22 cellular contexts compared by ENCODE assay signal in the genomic region with DNA sequence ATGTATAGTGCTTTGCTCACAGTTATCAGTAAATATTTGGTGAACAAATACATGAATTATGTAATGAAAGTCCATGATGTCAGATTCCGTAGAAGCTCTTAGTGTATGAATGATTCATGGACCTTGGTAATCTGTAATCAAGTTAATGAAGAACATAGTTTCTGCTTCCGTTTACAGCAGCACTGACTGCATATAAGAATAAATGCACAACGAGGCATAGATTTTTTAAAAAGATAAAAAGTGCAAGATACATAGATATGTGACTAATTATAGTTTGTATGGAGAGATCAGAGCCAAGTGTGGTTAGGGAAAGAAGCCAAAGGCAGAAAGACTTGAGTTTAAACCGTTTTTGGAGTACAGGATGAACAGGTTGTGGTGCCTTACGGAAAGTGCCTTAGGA.
A peak's percentile ranks its signal among the peaks of the same experiment; 100 is the strongest.
DNase-seq lines count a peak whose midpoint lies in the region; ATAC-seq, FAIRE-seq and TF ChIP-seq lines count a peak whose summit lies in the region.
"Had no signal": no experiment of that assay in that cellular context is flagged by ENCODE, and none has a peak within 500 bp of the region (broad histone marks: within the 10 kb centered on the region; RNA-seq: fewer than 3 reads in every experiment).

No MANE protein-coding gene starts in this region.

- H3K4me3 ChIP-seq in mammary epithelial cell (replicated peaks in 1 of 3; ENCODE audit: insufficient read depth in 1 of 3, low read depth in 2 of 3, low read length in 3 of 3) (no peak overlapping the region), breast epithelium (no peak overlapping the region), adipocyte (ENCODE audit: low read length) (no peak overlapping the region)
- H3K4me3 ChIP-seq: spleen, thoracic aorta had no signal

- H3K27me3 ChIP-seq in mammary epithelial cell (ENCODE audit: insufficient read depth, low read length), result peaks cover 2% of the 10 kb centered on the region
- H3K27me3 ChIP-seq in breast epithelium, result no peaks in the 10 kb centered on the region
- no peaks in the 10 kb centered on the region for H3K27me3 ChIP-seq in adipocyte (replicated peaks; ENCODE audit: control insufficient read depth, insufficient read depth, low read length)
- H3K27me3 ChIP-seq: spleen had no signal

- H3K4me2 ChIP-seq in mammary epithelial cell (ENCODE audit: insufficient read depth, low read depth, low read length), result no peak overlapping the region

- WGBS in mammary epithelial cell (ENCODE audit: low coverage, missing lambda C conversion rate), result 1% methylated on average over 5 of the region's 5 CpGs

- FAIRE-seq in HTR-8/SVneo (lab: Jason Lieb, UNC), result no peak
- FAIRE-seq: A204.1, H1, keratinocyte had no signal

- H3K9me3 ChIP-seq in mammary epithelial cell (replicated peaks; ENCODE audit: insufficient read depth, low read length), result no peaks in the 10 kb centered on the region
- no peaks in the 10 kb centered on the region for H3K9me3 ChIP-seq in breast epithelium
- no peaks in the 10 kb centered on the region for H3K9me3 ChIP-seq in adipocyte (ENCODE audit: control insufficient read depth, low read length)
- H3K9me3 ChIP-seq: spleen, thoracic aorta had no signal

- H3K4me1 ChIP-seq in mammary epithelial cell (ENCODE audit: insufficient read depth, low read length), result no peaks in the 10 kb centered on the region
- H3K4me1 ChIP-seq in breast epithelium, result no peaks in the 10 kb centered on the region
- peaks cover 6% of the 10 kb centered on the region for H3K4me1 ChIP-seq in adipocyte (ENCODE audit: control insufficient read depth, insufficient read depth, low read length)
- H3K4me1 ChIP-seq: spleen had no signal

- dilution Hi-C loops in mammary epithelial cell (cut with HindIII; ENCODE audit: low sequenced_read_pairs), result no loop called here

- H3K79me2 ChIP-seq in mammary epithelial cell (ENCODE audit: insufficient read depth, low read length), result no peaks in the 10 kb centered on the region

- CTCF ChIA-PET in mammary epithelial cell (lab: Charles Lee; ENCODE audit: low non-redundant PET), result no interaction called here

- no peak overlapping the region for H2AFZ ChIP-seq in mammary epithelial cell (ENCODE audit: low read depth, low read length)

- TF ChIP-seq POLR2A in breast epithelium (IDR thresholded peaks at IDR 0.05), result no peak

- H3K9ac ChIP-seq in mammary epithelial cell (ENCODE audit: insufficient read depth, low read length) (no peak overlapping the region), adipocyte (ENCODE audit: low read length) (no peak overlapping the region)

- TF ChIP-seq CTCF in mammary epithelial cell (conservative IDR thresholded peaks at IDR 0.05 in 1 of 2, IDR thresholded peaks at IDR 0.05 in 1 of 2; ENCODE audit: extremely low read depth in 1 of 2, insufficient read depth in 1 of 2, low read depth in 1 of 2, low read length in 2 of 2) (no peak), breast epithelium (IDR thresholded peaks at IDR 0.05) (no peak)

- H4K20me1 ChIP-seq in mammary epithelial cell (ENCODE audit: insufficient read depth, low read length), result no peaks in the 10 kb centered on the region

- H3K27ac ChIP-seq in mammary epithelial cell (ENCODE audit: insufficient read depth, low read depth, low read length), result no peak overlapping the region
- H3K27ac ChIP-seq in breast epithelium, result no peak overlapping the region
- H3K27ac ChIP-seq: spleen, thoracic aorta had no signal

- in situ Hi-C loops in mammary epithelial cell (cut with MboI; ENCODE audit: low sequenced_read_pairs in 2 of 2), result no loop called here

- peak; percentile 5 for DNase-seq in mammary epithelial cell
- no peak for DNase-seq in breast epithelium (ENCODE audit: low spot score in 2 of 2)
- peak; percentile 14 for DNase-seq in adipocyte (ENCODE audit: low read depth)
- DNase-seq in glomerular visceral epithelial cell (ENCODE audit: extremely low spot score), result peak; percentile 3
- DNase-seq in HTR-8/SVneo (ENCODE audit: insufficient read length, low spot score), result no peak
- no peak for DNase-seq in activated CD4-positive, alpha-beta T cell treated with anti-CD3 and anti-CD28 coated beads for 48 hours
- DNase-seq: activated CD8-positive, alpha-beta T cell treated with anti-CD3 and anti-CD28 coated beads, Interleukin-2, amount 10 ng/mL, durations not matched to agents 7 days and 5 days; activated T-cell treated with anti-CD3 and anti-CD28 coated beads, Interleukin-2, amount 50 U/mL, for 48 hours; DMS79; MM.1S; NCI-H2029 treated with DMSO at 0.1 percent for 48 hours; NCI-H510A treated with DMSO at 0.1 percent for 48 hours; SHP77; spleen; T-helper 17 cell had no signal

- BruUV-seq in mammary epithelial cell (replicated peaks; lab: Mats Ljungman, UMichigan), result no TSS peak

- ATAC-seq in HG02798 (IDR thresholded peaks at IDR 0.05; ENCODE audit: poor library complexity, unreplicated experiment) (no peak), GM18502 (IDR thresholded peaks at IDR 0.05; ENCODE audit: poor library complexity, unreplicated experiment) (no peak)
- ATAC-seq: activated CD8-positive, alpha-beta T cell treated with anti-CD3 and anti-CD28 coated beads, Interleukin-2, amount 10 ng/mL, durations not matched to agents 7 days and 5 days; activated naive CD4-positive, alpha-beta T cell treated with anti-CD3 and anti-CD28 coated beads, Interleukin-2, amount 50 U/mL, for 72 hours; T-helper 17 cell had no signal

- no peaks in the 10 kb centered on the region for H3K36me3 ChIP-seq in mammary epithelial cell (ENCODE audit: insufficient read depth, low read length)
- H3K36me3 ChIP-seq in breast epithelium, result no peaks in the 10 kb centered on the region
- no peaks in the 10 kb centered on the region for H3K36me3 ChIP-seq in adipocyte (ENCODE audit: control insufficient read depth, insufficient read depth, low read length, severe bottlenecking)
- H3K36me3 ChIP-seq: spleen, thoracic aorta had no signal

- intact Hi-C loops in mammary epithelial cell (cut with micrococcal nuclease), result no loop called here
- intact Hi-C loops in breast epithelium (cut with DNase I; ENCODE audit: low total_unique reads), result no loop called here

Comparison
In these comparisons a context has a peak if more than half of its experiments do, and no peak if none do; other contexts are left out.
1. DNase-seq: peak in mammary epithelial cell (single experiment), adipocyte (single experiment) and glomerular visceral epithelial cell (single experiment); none in breast epithelium (0 of 2), HTR-8/SVneo (single experiment) and activated CD4-positive, alpha-beta T cell treated with anti-CD3 and anti-CD28 coated beads for 48 hours (single experiment).